Comparison of ENCODE assay signal across 1 cellular context in the genomic region with DNA sequence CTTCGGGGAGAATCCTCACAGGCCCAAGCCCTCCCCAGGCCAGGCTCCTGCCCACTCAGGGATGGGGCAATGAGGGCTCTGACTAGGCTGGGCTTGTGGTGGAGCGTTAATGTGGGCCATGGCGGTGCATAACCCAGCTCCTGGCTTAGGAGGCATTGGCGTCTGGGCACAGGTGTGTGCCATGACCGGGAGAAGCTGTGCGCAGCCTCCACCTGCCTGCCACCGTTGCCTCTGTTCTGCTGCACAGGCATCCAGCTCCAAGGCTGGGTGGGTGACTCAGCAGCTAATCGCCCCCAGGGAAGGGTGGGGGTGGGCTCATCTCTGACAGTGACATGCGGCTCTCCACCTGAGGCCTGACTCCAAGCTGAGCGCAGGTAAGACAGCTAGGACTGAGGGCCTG.
TF ChIP-seq lines count a peak whose summit lies in the region.

No MANE protein-coding gene starts in this region.

TF ChIP-seq in H1, 55 proteins besides CTCF, POLR2A, EP300 and RAD21:
- TF ChIP-seq ZNF274 (IDR thresholded peaks at IDR 0.05; ENCODE audit: borderline replicate concordance, extremely low read depth, low read length) (no peak), PHF8 (conservative IDR thresholded peaks at IDR 0.05; ENCODE audit: low read depth, low read length) (no peak), ATF2 (IDR thresholded peaks at IDR 0.05; ENCODE audit: low read length) (no peak), TBP (IDR thresholded peaks at IDR 0.05; ENCODE audit: low read depth, low read length) (no peak), SUZ12 (IDR thresholded peaks at IDR 0.05; ENCODE audit: low read length) (no peak), TAF7 (optimal IDR thresholded peaks at IDR 0.05; ENCODE audit: borderline replicate concordance, low read depth, low read length) (no peak), SP2 (IDR thresholded peaks at IDR 0.05; ENCODE audit: low read length) (no peak), TAF1 (IDR thresholded peaks at IDR 0.05; ENCODE audit: low read depth, low read length) (no peak), NANOG (IDR thresholded peaks at IDR 0.05; ENCODE audit: insufficient read depth, low read depth, low read length, poor library complexity, severe bottlenecking) (no peak), EZH2 (IDR thresholded peaks at IDR 0.05; ENCODE audit: low read depth, low read length, severe bottlenecking) (no peak), CEBPB (IDR thresholded peaks at IDR 0.05; ENCODE audit: low read depth, low read length) (no peak)
- TF ChIP-seq, protein P1, sequence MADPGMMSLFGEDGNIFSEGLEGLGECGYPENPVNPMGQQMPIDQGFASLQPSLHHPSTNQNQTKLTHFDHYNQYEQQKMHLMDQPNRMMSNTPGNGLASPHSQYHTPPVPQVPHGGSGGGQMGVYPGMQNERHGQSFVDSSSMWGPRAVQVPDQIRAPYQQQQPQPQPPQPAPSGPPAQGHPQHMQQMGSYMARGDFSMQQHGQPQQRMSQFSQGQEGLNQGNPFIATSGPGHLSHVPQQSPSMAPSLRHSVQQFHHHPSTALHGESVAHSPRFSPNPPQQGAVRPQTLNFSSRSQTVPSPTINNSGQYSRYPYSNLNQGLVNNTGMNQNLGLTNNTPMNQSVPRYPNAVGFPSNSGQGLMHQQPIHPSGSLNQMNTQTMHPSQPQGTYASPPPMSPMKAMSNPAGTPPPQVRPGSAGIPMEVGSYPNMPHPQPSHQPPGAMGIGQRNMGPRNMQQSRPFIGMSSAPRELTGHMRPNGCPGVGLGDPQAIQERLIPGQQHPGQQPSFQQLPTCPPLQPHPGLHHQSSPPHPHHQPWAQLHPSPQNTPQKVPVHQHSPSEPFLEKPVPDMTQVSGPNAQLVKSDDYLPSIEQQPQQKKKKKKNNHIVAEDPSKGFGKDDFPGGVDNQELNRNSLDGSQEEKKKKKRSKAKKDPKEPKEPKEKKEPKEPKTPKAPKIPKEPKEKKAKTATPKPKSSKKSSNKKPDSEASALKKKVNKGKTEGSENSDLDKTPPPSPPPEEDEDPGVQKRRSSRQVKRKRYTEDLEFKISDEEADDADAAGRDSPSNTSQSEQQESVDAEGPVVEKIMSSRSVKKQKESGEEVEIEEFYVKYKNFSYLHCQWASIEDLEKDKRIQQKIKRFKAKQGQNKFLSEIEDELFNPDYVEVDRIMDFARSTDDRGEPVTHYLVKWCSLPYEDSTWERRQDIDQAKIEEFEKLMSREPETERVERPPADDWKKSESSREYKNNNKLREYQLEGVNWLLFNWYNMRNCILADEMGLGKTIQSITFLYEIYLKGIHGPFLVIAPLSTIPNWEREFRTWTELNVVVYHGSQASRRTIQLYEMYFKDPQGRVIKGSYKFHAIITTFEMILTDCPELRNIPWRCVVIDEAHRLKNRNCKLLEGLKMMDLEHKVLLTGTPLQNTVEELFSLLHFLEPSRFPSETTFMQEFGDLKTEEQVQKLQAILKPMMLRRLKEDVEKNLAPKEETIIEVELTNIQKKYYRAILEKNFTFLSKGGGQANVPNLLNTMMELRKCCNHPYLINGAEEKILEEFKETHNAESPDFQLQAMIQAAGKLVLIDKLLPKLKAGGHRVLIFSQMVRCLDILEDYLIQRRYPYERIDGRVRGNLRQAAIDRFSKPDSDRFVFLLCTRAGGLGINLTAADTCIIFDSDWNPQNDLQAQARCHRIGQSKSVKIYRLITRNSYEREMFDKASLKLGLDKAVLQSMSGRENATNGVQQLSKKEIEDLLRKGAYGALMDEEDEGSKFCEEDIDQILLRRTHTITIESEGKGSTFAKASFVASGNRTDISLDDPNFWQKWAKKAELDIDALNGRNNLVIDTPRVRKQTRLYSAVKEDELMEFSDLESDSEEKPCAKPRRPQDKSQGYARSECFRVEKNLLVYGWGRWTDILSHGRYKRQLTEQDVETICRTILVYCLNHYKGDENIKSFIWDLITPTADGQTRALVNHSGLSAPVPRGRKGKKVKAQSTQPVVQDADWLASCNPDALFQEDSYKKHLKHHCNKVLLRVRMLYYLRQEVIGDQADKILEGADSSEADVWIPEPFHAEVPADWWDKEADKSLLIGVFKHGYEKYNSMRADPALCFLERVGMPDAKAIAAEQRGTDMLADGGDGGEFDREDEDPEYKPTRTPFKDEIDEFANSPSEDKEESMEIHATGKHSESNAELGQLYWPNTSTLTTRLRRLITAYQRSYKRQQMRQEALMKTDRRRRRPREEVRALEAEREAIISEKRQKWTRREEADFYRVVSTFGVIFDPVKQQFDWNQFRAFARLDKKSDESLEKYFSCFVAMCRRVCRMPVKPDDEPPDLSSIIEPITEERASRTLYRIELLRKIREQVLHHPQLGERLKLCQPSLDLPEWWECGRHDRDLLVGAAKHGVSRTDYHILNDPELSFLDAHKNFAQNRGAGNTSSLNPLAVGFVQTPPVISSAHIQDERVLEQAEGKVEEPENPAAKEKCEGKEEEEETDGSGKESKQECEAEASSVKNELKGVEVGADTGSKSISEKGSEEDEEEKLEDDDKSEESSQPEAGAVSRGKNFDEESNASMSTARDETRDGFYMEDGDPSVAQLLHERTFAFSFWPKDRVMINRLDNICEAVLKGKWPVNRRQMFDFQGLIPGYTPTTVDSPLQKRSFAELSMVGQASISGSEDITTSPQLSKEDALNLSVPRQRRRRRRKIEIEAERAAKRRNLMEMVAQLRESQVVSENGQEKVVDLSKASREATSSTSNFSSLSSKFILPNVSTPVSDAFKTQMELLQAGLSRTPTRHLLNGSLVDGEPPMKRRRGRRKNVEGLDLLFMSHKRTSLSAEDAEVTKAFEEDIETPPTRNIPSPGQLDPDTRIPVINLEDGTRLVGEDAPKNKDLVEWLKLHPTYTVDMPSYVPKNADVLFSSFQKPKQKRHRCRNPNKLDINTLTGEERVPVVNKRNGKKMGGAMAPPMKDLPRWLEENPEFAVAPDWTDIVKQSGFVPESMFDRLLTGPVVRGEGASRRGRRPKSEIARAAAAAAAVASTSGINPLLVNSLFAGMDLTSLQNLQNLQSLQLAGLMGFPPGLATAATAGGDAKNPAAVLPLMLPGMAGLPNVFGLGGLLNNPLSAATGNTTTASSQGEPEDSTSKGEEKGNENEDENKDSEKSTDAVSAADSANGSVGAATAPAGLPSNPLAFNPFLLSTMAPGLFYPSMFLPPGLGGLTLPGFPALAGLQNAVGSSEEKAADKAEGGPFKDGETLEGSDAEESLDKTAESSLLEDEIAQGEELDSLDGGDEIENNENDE (IDR thresholded peaks at IDR 0.05; ENCODE audit: insufficient replicate concordance, low read length) = no peak
